In the genomic region with DNA sequence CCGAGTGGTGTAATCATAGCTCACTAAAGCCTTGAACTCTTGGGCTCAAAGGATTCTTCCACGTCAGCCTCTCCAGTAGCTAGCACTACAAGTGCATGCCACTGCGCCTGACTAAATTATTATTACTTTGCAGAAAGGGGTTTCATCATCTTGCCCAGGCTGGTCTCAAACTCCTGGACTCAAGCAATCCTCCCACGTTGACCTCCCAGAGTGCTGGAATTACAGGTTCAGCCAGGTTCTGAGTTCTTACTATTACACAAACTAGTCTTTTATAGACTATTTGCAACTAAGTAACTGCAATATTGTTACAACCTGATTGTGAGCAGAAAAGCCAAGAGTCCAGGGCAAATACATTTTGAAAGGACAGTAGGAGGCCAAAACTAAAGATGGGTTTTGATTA, we compare ENCODE assay signal across 41 cellular contexts. TPM values are rescaled to one million over a fixed set of nuclear protein-coding genes. Genes with fewer than 3 reads are reported as not detected.
"Had no signal": no experiment of that assay in that cellular context is flagged by ENCODE, and none has a peak within 500 bp of the region (broad histone marks: within the 10 kb centered on the region; RNA-seq: fewer than 3 reads in every experiment).

No MANE protein-coding gene starts in this region.

- H3K4me1 ChIP-seq: adrenal gland, ascending aorta, breast epithelium had no signal

- H3K27ac Mint-ChIP-seq: activated naive CD4-positive, alpha-beta T cell treated with anti-CD3 and anti-CD28 coated beads for 36 hours; activated naive CD4-positive, alpha-beta T cell treated with anti-CD3 and anti-CD28 coated beads, Interleukin-2, amount 10 ng/mL, durations not matched to agents 7 days and 5 days; activated naive CD4-positive, alpha-beta T cell treated with anti-CD3 and anti-CD28 coated beads, Interleukin-2, amount 50 U/mL, for 24 hours; activated naive CD4-positive, alpha-beta T cell treated with anti-CD3 and anti-CD28 coated beads, Interleukin-2, amount 50 U/mL, for 72 hours; activated naive CD8-positive, alpha-beta T cell; activated naive CD8-positive, alpha-beta T cell treated with anti-CD3 and anti-CD28 coated beads for 36 hours; activated naive CD8-positive, alpha-beta T cell treated with anti-CD3 and anti-CD28 coated beads, Interleukin-2, amount 10 ng/mL, durations not matched to agents 7 days and 5 days; activated naive CD8-positive, alpha-beta T cell treated with anti-CD3 and anti-CD28 coated beads, Interleukin-2, amount 50 U/mL, for 24 hours; activated T-cell treated with anti-CD3 and anti-CD28 coated beads, Interleukin-2, amount 50 U/mL, for 24 hours; activated T-cell treated with anti-CD3 and anti-CD28 coated beads, Interleukin-2, amount 50 U/mL, for 72 hours; activated T-helper 1 cell treated with anti-CD3 and anti-CD28 coated beads, Interleukin-12 subunit alpha, Interleukin-12 subunit beta, Interleukin-2, Interleukin-4 antibody, amounts not matched to agents 30 ng/mL and 10 ng/mL and 1 ng/mL, durations not matched to agents 14 hours and 24 hours and 36 hours; activated T-helper 17 cell treated with anti-CD3 and anti-CD28 coated beads, Interleukin-2, amount 50 U/mL, for 72 hours; activated T-helper 2 cell treated with anti-CD3 and anti-CD28 coated beads, Interferon-gamma antibody, Interleukin-2, Interleukin-4, amounts not matched to agents 10 μg/mL and 5 μg/mL and 100 μg/mL, durations not matched to agents 14 hours and 24 hours and 36 hours; brain had no signal

- H3K9me3 Mint-ChIP-seq: activated naive CD4-positive, alpha-beta T cell treated with anti-CD3 and anti-CD28 coated beads for 36 hours; activated naive CD4-positive, alpha-beta T cell treated with anti-CD3 and anti-CD28 coated beads, Interleukin-2, amount 10 ng/mL, durations not matched to agents 7 days and 5 days; activated naive CD4-positive, alpha-beta T cell treated with anti-CD3 and anti-CD28 coated beads, Interleukin-2, amount 50 U/mL, for 24 hours; activated naive CD4-positive, alpha-beta T cell treated with anti-CD3 and anti-CD28 coated beads, Interleukin-2, amount 50 U/mL, for 72 hours; activated naive CD8-positive, alpha-beta T cell treated with anti-CD3 and anti-CD28 coated beads for 36 hours; activated naive CD8-positive, alpha-beta T cell treated with anti-CD3 and anti-CD28 coated beads, Interleukin-2, amount 10 ng/mL, durations not matched to agents 7 days and 5 days; activated naive CD8-positive, alpha-beta T cell treated with anti-CD3 and anti-CD28 coated beads, Interleukin-2, amount 50 U/mL, for 24 hours; activated T-cell treated with anti-CD3 and anti-CD28 coated beads, Interleukin-2, amount 50 U/mL, for 24 hours; activated T-cell treated with anti-CD3 and anti-CD28 coated beads, Interleukin-2, amount 50 U/mL, for 4 hours; activated T-cell treated with anti-CD3 and anti-CD28 coated beads, Interleukin-2, amount 50 U/mL, for 72 hours; activated T-helper 1 cell treated with anti-CD3 and anti-CD28 coated beads, Interleukin-12 subunit alpha, Interleukin-12 subunit beta, Interleukin-2, Interleukin-4 antibody, amounts not matched to agents 30 ng/mL and 10 ng/mL and 1 ng/mL, durations not matched to agents 14 hours and 24 hours and 36 hours; activated T-helper 17 cell treated with anti-CD3 and anti-CD28 coated beads, Interleukin-2, amount 50 U/mL, for 72 hours; activated T-helper 2 cell treated with anti-CD3 and anti-CD28 coated beads, Interferon-gamma antibody, Interleukin-2, Interleukin-4, amounts not matched to agents 10 μg/mL and 5 μg/mL and 100 μg/mL, durations not matched to agents 14 hours and 24 hours and 36 hours; central memory CD8-positive, alpha-beta T cell had no signal

- H3K27me3 ChIP-seq: adrenal gland, body of pancreas, brain microvascular endothelial cell, breast epithelium had no signal

- H3K36me3 Mint-ChIP-seq: activated naive CD4-positive, alpha-beta T cell treated with anti-CD3 and anti-CD28 coated beads, Interleukin-2, amount 10 ng/mL, durations not matched to agents 7 days and 5 days; activated naive CD4-positive, alpha-beta T cell treated with anti-CD3 and anti-CD28 coated beads, Interleukin-2, amount 50 U/mL, for 24 hours; activated naive CD4-positive, alpha-beta T cell treated with anti-CD3 and anti-CD28 coated beads, Interleukin-2, amount 50 U/mL, for 72 hours; activated naive CD8-positive, alpha-beta T cell; activated naive CD8-positive, alpha-beta T cell treated with anti-CD3 and anti-CD28 coated beads for 36 hours; activated naive CD8-positive, alpha-beta T cell treated with anti-CD3 and anti-CD28 coated beads, Interleukin-2, amount 10 ng/mL, durations not matched to agents 7 days and 5 days; brain had no signal

- H3K9me3 ChIP-seq: adrenal gland, ascending aorta, body of pancreas, breast epithelium had no signal

- H3K4me3 Mint-ChIP-seq: activated naive CD4-positive, alpha-beta T cell treated with anti-CD3 and anti-CD28 coated beads for 36 hours; activated naive CD4-positive, alpha-beta T cell treated with anti-CD3 and anti-CD28 coated beads, Interleukin-2, amount 10 ng/mL, durations not matched to agents 7 days and 5 days; activated naive CD4-positive, alpha-beta T cell treated with anti-CD3 and anti-CD28 coated beads, Interleukin-2, amount 50 U/mL, for 24 hours; activated naive CD8-positive, alpha-beta T cell; activated naive CD8-positive, alpha-beta T cell treated with anti-CD3 and anti-CD28 coated beads for 36 hours; activated naive CD8-positive, alpha-beta T cell treated with anti-CD3 and anti-CD28 coated beads, Interleukin-2, amount 10 ng/mL, durations not matched to agents 7 days and 5 days; activated naive CD8-positive, alpha-beta T cell treated with anti-CD3 and anti-CD28 coated beads, Interleukin-2, amount 50 U/mL, for 24 hours; activated T-cell treated with anti-CD3 and anti-CD28 coated beads, Interleukin-2, amount 50 U/mL, for 24 hours; activated T-cell treated with anti-CD3 and anti-CD28 coated beads, Interleukin-2, amount 50 U/mL, for 4 hours; activated T-cell treated with anti-CD3 and anti-CD28 coated beads, Interleukin-2, amount 50 U/mL, for 72 hours; activated T-helper 1 cell treated with anti-CD3 and anti-CD28 coated beads, Interleukin-12 subunit alpha, Interleukin-12 subunit beta, Interleukin-2, Interleukin-4 antibody, amounts not matched to agents 30 ng/mL and 10 ng/mL and 1 ng/mL, durations not matched to agents 14 hours and 24 hours and 36 hours; activated T-helper 17 cell treated with anti-CD3 and anti-CD28 coated beads, Interleukin-2, amount 50 U/mL, for 72 hours; brain; central memory CD8-positive, alpha-beta T cell had no signal

- FAIRE-seq: astrocyte, bronchial epithelial cell had no signal

- DNase-seq: activated effector memory CD4-positive, alpha-beta T cell treated with anti-CD3 and anti-CD28 coated beads, Interleukin-2, amount 50 U/mL, for 16 hours; activated effector memory CD4-positive, alpha-beta T cell treated with Interleukin-2 at 50 U/mL for 16 hours; activated gamma-delta T cell; activated gamma-delta T cell treated with Interleukin-2 at 50 U/mL for 16 hours; activated naive CD4-positive, alpha-beta T cell; activated naive CD4-positive, alpha-beta T cell treated with anti-CD3 and anti-CD28 coated beads for 36 hours; activated naive CD4-positive, alpha-beta T cell treated with anti-CD3 and anti-CD28 coated beads, Interleukin-2, amount 10 ng/mL, durations not matched to agents 7 days and 5 days; activated naive CD4-positive, alpha-beta T cell treated with anti-CD3 and anti-CD28 coated beads, Interleukin-2, amount 50 U/mL, for 16 hours; activated naive CD4-positive, alpha-beta T cell treated with Interleukin-2 at 50 U/mL for 16 hours; activated naive CD8-positive, alpha-beta T cell treated with anti-CD3 and anti-CD28 coated beads for 36 hours; activated naive CD8-positive, alpha-beta T cell treated with anti-CD3 and anti-CD28 coated beads, Interleukin-2, amount 10 ng/mL, durations not matched to agents 7 days and 5 days; activated naive CD8-positive, alpha-beta T cell treated with anti-CD3 and anti-CD28 coated beads, Interleukin-2, amount 50 U/mL, for 24 hours; activated T-cell treated with anti-CD3 and anti-CD28 coated beads for 4 hours; activated T-cell treated with anti-CD3 and anti-CD28 coated beads, Interleukin-2, amount 50 U/mL, for 1 hour; activated T-cell treated with anti-CD3 and anti-CD28 coated beads, Interleukin-2, amount 50 U/mL, for 24 hours; activated T-cell treated with anti-CD3 and anti-CD28 coated beads, Interleukin-2, amount 50 U/mL, for 4 hours; activated T-cell treated with anti-CD3 and anti-CD28 coated beads, Interleukin-2, amount 50 U/mL, for 48 hours; activated T-cell treated with anti-CD3 and anti-CD28 coated beads, Interleukin-2, amount 50 U/mL, for 72 hours; adrenal gland; amniotic stem cell; amygdala; anterior cingulate cortex; aorta; body of pancreas; brain microvascular endothelial cell; caudate nucleus; central memory CD4-positive, alpha-beta T cell; cerebellar nuclear complex had no signal

- H3K4me1 Mint-ChIP-seq: activated naive CD4-positive, alpha-beta T cell treated with anti-CD3 and anti-CD28 coated beads, Interleukin-2, amount 10 ng/mL, durations not matched to agents 7 days and 5 days; activated naive CD4-positive, alpha-beta T cell treated with anti-CD3 and anti-CD28 coated beads, Interleukin-2, amount 50 U/mL, for 24 hours; activated T-helper 17 cell treated with anti-CD3 and anti-CD28 coated beads, Interleukin-2, amount 50 U/mL, for 72 hours; central memory CD8-positive, alpha-beta T cell had no signal

- H3K4me3 ChIP-seq: adrenal gland, ascending aorta, body of pancreas, breast epithelium, cardiac muscle cell had no signal

- H3K36me3 ChIP-seq: adrenal gland, ascending aorta, brain microvascular endothelial cell, breast epithelium, cardiac muscle cell had no signal

- H3K27ac ChIP-seq: adrenal gland, ascending aorta, body of pancreas, brain microvascular endothelial cell, breast epithelium, cardiac muscle cell had no signal

RNA-seq across cellular contexts. Expression of gene EVA1A, which starts 49.9 kb away (rescaled TPM):
- total RNA-seq: activated naive CD4-positive, alpha-beta T cell treated with anti-CD3 and anti-CD28 coated beads for 36 hours; activated naive CD8-positive, alpha-beta T cell treated with anti-CD3 and anti-CD28 coated beads, Interleukin-2, amount 10 ng/mL, durations not matched to agents 7 days and 5 days; activated T-helper 1 cell treated with anti-CD3 and anti-CD28 coated beads, Interleukin-12 subunit alpha, Interleukin-12 subunit beta, Interleukin-2, Interleukin-4 antibody, amounts not matched to agents 30 ng/mL and 10 ng/mL and 1 ng/mL, durations not matched to agents 14 hours and 24 hours and 36 hours; activated T-helper 17 cell treated with anti-CD3 and anti-CD28 coated beads, Interleukin-2, amount 50 U/mL, for 72 hours; activated T-helper 2 cell treated with anti-CD3 and anti-CD28 coated beads, Interferon-gamma antibody, Interleukin-2, Interleukin-4, amounts not matched to agents 10 μg/mL and 5 μg/mL and 100 μg/mL, durations not matched to agents 14 hours and 24 hours and 36 hours; ascending aorta had no signal
